18 cellular contexts compared by ENCODE assay signal in the genomic region with DNA sequence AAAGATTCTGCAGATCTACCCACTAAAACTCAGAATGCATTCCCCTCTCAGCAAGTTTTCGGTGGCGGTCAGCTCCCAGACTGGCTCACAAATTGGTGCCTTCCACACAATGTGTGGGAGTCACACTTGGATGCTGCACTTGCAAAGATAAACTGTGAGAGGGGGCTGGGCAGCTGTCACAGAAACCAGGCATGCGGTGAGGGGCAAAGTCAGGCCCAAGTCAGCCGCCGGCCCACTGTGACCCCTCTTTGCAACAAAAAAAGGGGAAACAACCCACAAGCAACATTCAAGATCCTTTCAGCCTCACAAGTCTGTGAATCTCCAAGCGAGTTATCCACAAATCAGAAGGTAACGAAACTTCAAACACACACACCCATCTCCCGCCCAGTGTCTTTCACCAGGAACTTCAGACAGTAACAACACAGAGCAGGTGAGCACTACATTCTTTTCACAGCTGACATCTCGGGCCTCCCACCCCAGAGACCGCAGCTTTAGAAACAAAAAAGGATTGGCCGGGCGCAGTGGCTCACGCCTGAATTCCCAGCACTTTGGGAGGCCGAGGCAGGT. TPM values are rescaled to one million over a fixed set of nuclear protein-coding genes. Genes with fewer than 3 reads are reported as not detected.
DNase-seq lines count a peak whose midpoint lies in the region; ATAC-seq, FAIRE-seq and TF ChIP-seq lines count a peak whose summit lies in the region.
"Had no signal": no experiment of that assay in that cellular context is flagged by ENCODE, and none has a peak within 500 bp of the region (broad histone marks: within the 10 kb centered on the region; RNA-seq: fewer than 3 reads in every experiment).

No MANE protein-coding gene starts in this region.

- H3K27ac ChIP-seq in cardiac muscle cell: peak overlapping the region; percentile 54
- peak overlapping the region in 2 of 10 donors; percentile 42 for H3K27ac ChIP-seq in heart right ventricle
- no peak overlapping the region for H3K27ac ChIP-seq in endodermal cell (ENCODE audit: low read depth, low read length)
- H3K27ac ChIP-seq: SK-N-MC had no signal

- peaks cover 8% of the 10 kb centered on the region for H3K4me1 ChIP-seq in cardiac muscle cell (ENCODE audit: low read depth)
- peaks cover 0 to 13% (median 3%) of the 10 kb centered on the region in 9 donors for H3K4me1 ChIP-seq in heart right ventricle
- H3K4me1 ChIP-seq in endodermal cell (ENCODE audit: control insufficient read depth, insufficient read depth, low read length): peaks cover 6% of the 10 kb centered on the region

- in situ Hi-C loops in G401 (cut with HindIII; ENCODE audit: low sequenced_read_pairs): no loop called here

- WGBS in heart right ventricle, 2 donors: 85 to 91% methylated on average over 14 of the region's 14 CpGs
- WGBS in endodermal cell (ENCODE audit: insufficient coverage in 1 of 2, insufficient read length in 1 of 2), 2 experiments: 82% methylated on average over 8 to 14 of the region's 14 CpGs

- DNase-seq in cardiac muscle cell (ENCODE audit: low read depth in 1 of 2, low spot score in 1 of 2) (peak in 1 of 2 donors; percentile 42), heart right ventricle (no peak), endodermal cell (peak; percentile 51), middle frontal gyrus (ENCODE audit: extremely low spot score, low spot score) (peak; percentile 9), urothelium cell line (ENCODE audit: low spot score) (no peak), NCI-H187 treated with DMSO at 0.1 percent for 48 hours (lab: John Stamatoyannopoulos, UW) (no peak), G401 (ENCODE audit: low spot score) (no peak)
- DNase-seq: CD4-positive, alpha-beta memory T cell; cortex of kidney; NCI-H2029; NCI-H524; stimulated activated CD4-positive, alpha-beta T cell treated with anti-CD3 and anti-CD28 coated beads, Interleukin-4, amount 100 ng/mL, for 1 hour; stimulated activated CD8-positive, alpha-beta memory T cell treated with anti-CD3 and anti-CD28 coated beads, Interleukin-4, amount 100 ng/mL, for 48 hours; transverse colon had no signal

- H3K36me3 Mint-ChIP-seq in endodermal cell (ENCODE audit: low read depth): peaks cover 14% of the 10 kb centered on the region

- no peaks in the 10 kb centered on the region for H3K9me3 Mint-ChIP-seq in endodermal cell
- H3K9me3 Mint-ChIP-seq: activated T-helper 17 cell treated with anti-CD3 and anti-CD28 coated beads, Interleukin-2, amount 50 U/mL, for 72 hours; CD4-positive, alpha-beta memory T cell had no signal

- no peaks in the 10 kb centered on the region for H3K36me3 ChIP-seq in cardiac muscle cell
- H3K36me3 ChIP-seq in heart right ventricle: peaks cover 0 to 5% (median 0%) of the 10 kb centered on the region in 9 donors
- H3K36me3 ChIP-seq in endodermal cell (ENCODE audit: control insufficient read depth, insufficient read depth, low read length): no peaks in the 10 kb centered on the region
- H3K36me3 ChIP-seq: transverse colon had no signal

- H3K4me3 ChIP-seq in cardiac muscle cell (no peak overlapping the region), heart right ventricle (no peak overlapping the region), endodermal cell (ENCODE audit: low read length) (no peak overlapping the region)
- H3K4me3 ChIP-seq: SK-N-MC, transverse colon had no signal

- peaks cover 13% of the 10 kb centered on the region for H3K4me1 Mint-ChIP-seq in endodermal cell
- H3K4me1 Mint-ChIP-seq: activated T-helper 17 cell treated with anti-CD3 and anti-CD28 coated beads, Interleukin-2, amount 50 U/mL, for 72 hours had no signal

- TF ChIP-seq CTCF in cardiac muscle cell (IDR thresholded peaks at IDR 0.05; ENCODE audit: low read depth, low read length) (no peak), heart right ventricle (IDR thresholded peaks at IDR 0.05) (no peak), endodermal cell (conservative IDR thresholded peaks at IDR 0.05) (no peak)

- no peaks in the 10 kb centered on the region for H3K27me3 ChIP-seq in cardiac muscle cell
- no peaks in the 10 kb centered on the region for H3K27me3 ChIP-seq in heart right ventricle
- no peaks in the 10 kb centered on the region for H3K27me3 ChIP-seq in endodermal cell (ENCODE audit: control insufficient read depth, insufficient read depth, low read length, poor library complexity, severe bottlenecking)
- H3K27me3 ChIP-seq: transverse colon had no signal

- intact Hi-C loops in heart right ventricle (cut with DNase I): no loop called here

- ATAC-seq in heart right ventricle (no peak), HG02571 (IDR thresholded peaks at IDR 0.05; ENCODE audit: unreplicated experiment) (no peak)
- ATAC-seq: activated T-helper 17 cell treated with anti-CD3 and anti-CD28 coated beads, Interleukin-2, amount 50 U/mL, for 72 hours had no signal

- FAIRE-seq in urothelium cell line (lab: Jason Lieb, UNC): peak; percentile 85
- FAIRE-seq: HTR-8/SVneo had no signal

- no peaks in the 10 kb centered on the region for H3K27me3 Mint-ChIP-seq in endodermal cell (ENCODE audit: insufficient read depth)
- H3K27me3 Mint-ChIP-seq: activated T-helper 17 cell treated with anti-CD3 and anti-CD28 coated beads, Interleukin-2, amount 50 U/mL, for 72 hours; CD4-positive, alpha-beta memory T cell had no signal

- H3K9ac ChIP-seq in endodermal cell (ENCODE audit: extremely low read depth, low read length, poor library complexity, severe bottlenecking): no peak overlapping the region

- H3K27ac Mint-ChIP-seq in endodermal cell: peak overlapping the region; percentile 86
- H3K27ac Mint-ChIP-seq: activated T-helper 17 cell treated with anti-CD3 and anti-CD28 coated beads, Interleukin-2, amount 50 U/mL, for 72 hours; CD4-positive, alpha-beta memory T cell had no signal

- H3K4me3 Mint-ChIP-seq in endodermal cell: no peak overlapping the region
- H3K4me3 Mint-ChIP-seq: activated T-helper 17 cell treated with anti-CD3 and anti-CD28 coated beads, Interleukin-2, amount 50 U/mL, for 72 hours; CD4-positive, alpha-beta memory T cell had no signal

- no peaks in the 10 kb centered on the region for H3K9me3 ChIP-seq in cardiac muscle cell (ENCODE audit: low read depth)
- H3K9me3 ChIP-seq in heart right ventricle: no peaks in the 10 kb centered on the region
- no peaks in the 10 kb centered on the region for H3K9me3 ChIP-seq in endodermal cell (ENCODE audit: control insufficient read depth, low read length)
- H3K9me3 ChIP-seq: transverse colon had no signal

RNA-seq across cellular contexts. Expression of gene SNX8, which starts 32.0 kb away (rescaled TPM):
- total RNA-seq in cardiac muscle cell (6.3 and 7.1 TPM in 2 replicates), heart right ventricle (10 to 100 TPM; 15.6 to 31.8 (median 21.6) TPM), endodermal cell (10 to 100 TPM; 53.0 to 53.2 TPM)
- polyA plus RNA-seq in cardiac muscle cell (12.8 and 26.2 TPM in 2 replicates), heart right ventricle (10 to 100 TPM; 14.7 to 19.7 TPM)
- 21.3 TPM for polyA plus RNA-seq in endodermal cell (2013, experiment 1 of 2)
- polyA plus RNA-seq in endodermal cell (2013, experiment 2 of 2): 25.2 TPM
- 52.9 and 74.2 TPM in 2 replicates for total RNA-seq in G401 (2014; rRNA removed; shearing (Covaris generic))

RNA-seq across cellular contexts. Expression of gene NUDT1, which starts 40.2 kb away (rescaled TPM):
- total RNA-seq in cardiac muscle cell: 16.2 and 33.0 TPM in 2 replicates
- polyA plus RNA-seq in cardiac muscle cell: 33.8 and 37.5 TPM in 2 replicates
- 10 to 100 TPM in 8 of 10 donors, 1 to 10 TPM in 2; 7.7 to 15.8 (median 11.9) TPM for total RNA-seq in heart right ventricle
- 10 to 100 TPM; 16.1 to 35.8 TPM for polyA plus RNA-seq in heart right ventricle
- 10 to 100 TPM; 56.0 to 84.7 TPM for total RNA-seq in endodermal cell
- 64.0 TPM for polyA plus RNA-seq in endodermal cell (2013, experiment 1 of 2)
- 61.0 TPM for polyA plus RNA-seq in endodermal cell (2013, experiment 2 of 2)
- total RNA-seq in G401 (2014; rRNA removed; shearing (Covaris generic)): 31.4 and 37.8 TPM in 2 replicates

RNA-seq across cellular contexts. Expression of gene MRM2, which starts 40.3 kb away (rescaled TPM):
- total RNA-seq in cardiac muscle cell (22.6 and 24.2 TPM in 2 replicates), heart right ventricle (10 to 100 TPM; 16.5 to 22.2 (median 19.6) TPM), endodermal cell (10 to 100 TPM; 38.9 TPM)
- polyA plus RNA-seq in cardiac muscle cell (35.6 and 53.5 TPM in 2 replicates), heart right ventricle (10 to 100 TPM; 14.2 to 25.0 TPM)
- polyA plus RNA-seq in endodermal cell (2013, experiment 1 of 2): 33.3 TPM
- 31.5 TPM for polyA plus RNA-seq in endodermal cell (2013, experiment 2 of 2)
- total RNA-seq in G401 (2014; rRNA removed; shearing (Covaris generic)): 57.5 and 57.8 TPM in 2 replicates

RNA-seq across cellular contexts. Expression of gene MAD1L1, which starts 49.5 kb away (rescaled TPM):
- total RNA-seq in cardiac muscle cell (56.2 and 70.6 TPM in 2 replicates), heart right ventricle (10 to 100 TPM; 13.8 to 22.4 (median 18.7) TPM), endodermal cell (10 to 100 TPM; 59.1 to 61.4 TPM)
- polyA plus RNA-seq in cardiac muscle cell (38.3 and 47.0 TPM in 2 replicates), heart right ventricle (10 to 100 TPM; 30.4 to 46.8 TPM)
- polyA plus RNA-seq in endodermal cell (2013, experiment 1 of 2): 33.1 TPM
- 29.4 TPM for polyA plus RNA-seq in endodermal cell (2013, experiment 2 of 2)
- total RNA-seq in G401 (2014; rRNA removed; shearing (Covaris generic)): 77.8 and 163 TPM in 2 replicates

Comparison
In these comparisons a context has a peak if more than half of its experiments do, and no peak if none do; other contexts are left out.
1. DNase-seq: peak in endodermal cell (single experiment) and middle frontal gyrus (single experiment); none in heart right ventricle (0 of 2), urothelium cell line (single experiment), NCI-H187 treated with DMSO at 0.1 percent for 48 hours (single experiment) and G401 (single experiment).